8 cellular contexts compared by ENCODE assay signal in the genomic region with DNA sequence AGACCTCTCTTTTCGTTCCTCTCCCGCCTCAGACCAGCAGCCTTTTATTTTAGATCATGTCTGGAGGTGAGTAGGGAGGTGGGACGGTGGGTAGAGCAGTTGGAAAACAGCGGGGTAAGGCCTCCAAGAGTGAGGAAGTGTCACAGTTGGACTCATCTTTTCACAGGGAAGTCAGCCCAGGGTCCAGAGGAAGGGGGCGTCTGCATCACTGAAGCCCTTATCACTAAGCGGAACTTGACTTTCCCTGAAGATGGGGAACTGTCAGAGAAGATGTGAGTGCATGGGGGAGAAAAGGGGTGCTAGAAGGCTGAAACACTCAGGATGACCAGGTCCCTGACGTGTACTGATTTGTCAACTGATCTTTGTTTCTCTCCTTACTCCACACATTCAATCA.
DNase-seq lines count a peak whose midpoint lies in the region; ATAC-seq and TF ChIP-seq lines count a peak whose summit lies in the region.

No MANE protein-coding gene starts in this region.

- H3K27ac ChIP-seq in coronary artery (peak overlapping the region; percentile 45 to 80), muscle layer of duodenum (ENCODE audit: low read length) (peak overlapping the region; percentile 40)

- no peak for TF ChIP-seq CTCF in coronary artery (IDR thresholded peaks at IDR 0.05)

- ATAC-seq in GM19467 (IDR thresholded peaks at IDR 0.05; ENCODE audit: unreplicated experiment) (no peak), HG02759 (IDR thresholded peaks at IDR 0.05; ENCODE audit: unreplicated experiment) (no peak)

- peaks cover 23 to 33% of the 10 kb centered on the region in 2 donors for H3K36me3 ChIP-seq in muscle layer of duodenum (ENCODE audit: control insufficient read depth in 1 of 2, insufficient read depth in 2 of 2, low read length in 2 of 2)

- no peaks in the 10 kb centered on the region for H3K9me3 ChIP-seq in muscle layer of duodenum (ENCODE audit: control insufficient read depth in 1 of 2, low read length in 2 of 2)

- peaks cover 4 to 24% of the 10 kb centered on the region in 2 donors for H3K4me1 ChIP-seq in muscle layer of duodenum (ENCODE audit: control insufficient read depth in 1 of 2, insufficient read depth in 2 of 2, low read length in 2 of 2)

- H3K27me3 ChIP-seq in muscle layer of duodenum (ENCODE audit: low read depth, low read length), result no peaks in the 10 kb centered on the region

- peak overlapping the region; percentile 74 for H3K4me3 ChIP-seq in coronary artery
- peak overlapping the region; percentile 82 to 100 for H3K4me3 ChIP-seq in muscle layer of duodenum (ENCODE audit: low read depth in 1 of 2, low read length in 2 of 2)

- DNase-seq in ELR (ENCODE audit: low read depth) (peak; percentile 25), NCI-H69 (lab: John Stamatoyannopoulos, UW) (peak; percentile 44), coronary artery (ENCODE audit: low spot score) (no peak), KG1 (lab: John Stamatoyannopoulos, UW) (no peak)
- no peak for DNase-seq in stimulated activated CD4-positive, alpha-beta T cell treated with anti-CD3 and anti-CD28 coated beads, Interleukin-4, amount 100 ng/mL, for 1 hour

Comparison
In these comparisons a context has a peak if more than half of its experiments do, and no peak if none do; other contexts are left out.
1. DNase-seq: peak in ELR (single experiment) and NCI-H69 (single experiment); none in coronary artery (single experiment), KG1 (single experiment) and stimulated activated CD4-positive, alpha-beta T cell treated with anti-CD3 and anti-CD28 coated beads, Interleukin-4, amount 100 ng/mL, for 1 hour (single experiment).